ENCODE assay signal across 1 cellular context in genomic region chr2:233065954-233066470, GRCh38.
TF ChIP-seq lines count a peak whose summit lies in the region.

No MANE protein-coding gene starts in this region.

TF ChIP-seq in GM12878, 131 proteins besides CTCF, POLR2A, EP300 and RAD21:
- TF ChIP-seq RUNX3 (IDR thresholded peaks at IDR 0.05; ENCODE audit: low read length) = no peak
- no peak for TF ChIP-seq EED (IDR thresholded peaks at IDR 0.05; ENCODE audit: low read depth)
TF ChIP-seq in GM12878: peak in this region for 0.
